8 cellular contexts compared by ENCODE assay signal in the genomic region with DNA sequence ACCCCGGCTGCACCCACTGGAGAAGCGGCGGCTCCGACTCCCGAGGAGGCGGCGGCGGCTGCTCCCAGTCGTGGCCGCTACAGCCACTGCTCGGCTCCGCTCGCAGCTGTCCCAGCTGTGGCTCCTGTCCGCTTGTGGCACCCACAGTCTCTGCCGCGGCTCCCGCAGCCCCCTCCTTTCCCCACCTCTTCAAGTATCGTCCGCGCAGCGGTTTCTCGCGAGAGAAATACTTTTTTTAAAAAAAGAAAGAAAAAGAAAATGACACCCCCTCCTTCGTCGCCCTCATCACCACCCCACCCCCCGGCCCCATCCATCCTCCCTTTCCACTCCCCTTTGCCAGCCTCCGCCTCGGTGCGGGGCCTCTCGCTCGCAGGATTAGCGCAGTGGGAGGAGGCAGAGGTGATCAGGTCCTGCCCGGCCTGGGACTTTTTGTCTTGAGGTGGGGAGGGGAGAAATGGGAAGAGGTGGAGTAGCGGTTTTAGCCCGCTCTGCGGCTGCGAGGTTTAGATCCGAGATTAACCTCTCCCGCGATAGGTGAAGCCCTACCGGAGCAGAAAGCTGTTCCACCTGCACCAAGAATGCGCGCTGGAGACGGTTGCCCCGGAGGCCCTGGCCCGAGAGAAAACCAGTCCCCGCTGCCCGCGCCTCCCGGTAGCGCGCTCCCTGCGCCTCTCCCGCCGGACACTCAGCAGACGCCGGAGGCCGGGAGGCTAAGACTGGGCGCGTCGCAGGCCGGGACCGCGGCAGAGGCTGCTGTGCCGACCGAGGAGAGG. TPM values are rescaled to one million over a fixed set of nuclear protein-coding genes. Genes with fewer than 3 reads are reported as not detected.
DNase-seq lines count a peak whose midpoint lies in the region; ATAC-seq and TF ChIP-seq lines count a peak whose summit lies in the region.

FBN1 (minus strand) TSS at position 152 of the 773 bp plus-strand sequence. CDS start 940 bp downstream, outside the sequence.

- H3K4me2 ChIP-seq in BLaER1: peak within 1 kb of the TSS; percentile 98

- H3K36me3 ChIP-seq in BLaER1: no peaks in the 10 kb centered on the region
- no peaks in the 10 kb centered on the region for H3K36me3 ChIP-seq in Panc1 (ENCODE audit: control insufficient read depth, insufficient read depth, low read length)

- peak within 1 kb of the TSS; percentile 33 for H3K4me3 Mint-ChIP-seq in stimulated activated effector memory CD8-positive, alpha-beta T cell treated with anti-CD3 and anti-CD28 coated beads, Interleukin-12 subunit alpha, Interleukin-12 subunit beta, amount 100 ng/mL, for 72 hours

- CTCF ChIA-PET in Panc1 (lab: Charles Lee): no interaction called here

- no peaks in the 10 kb centered on the region for H3K4me1 Mint-ChIP-seq in stimulated activated effector memory CD8-positive, alpha-beta T cell treated with anti-CD3 and anti-CD28 coated beads, Interleukin-12 subunit alpha, Interleukin-12 subunit beta, amount 100 ng/mL, for 72 hours

- ATAC-seq in GM18858 (IDR thresholded peaks at IDR 0.05; ENCODE audit: unreplicated experiment) (peak; percentile 40), HG02970 (IDR thresholded peaks at IDR 0.05; ENCODE audit: low FRiP score, unreplicated experiment) (peak; percentile 48), Panc1 (peak; percentile 76)
- ATAC-seq in stimulated activated effector memory CD8-positive, alpha-beta T cell treated with anti-CD3 and anti-CD28 coated beads, Interleukin-12 subunit alpha, Interleukin-12 subunit beta, amount 100 ng/mL, for 72 hours: peak; percentile 46

- H3K27me3 ChIP-seq in BLaER1 (peaks cover 58% of the 10 kb centered on the region), Panc1 (ENCODE audit: control insufficient read depth, insufficient read depth, low read length) (peaks cover 12% of the 10 kb centered on the region)

- intact Hi-C loops in Panc1 (cut with micrococcal nuclease; ENCODE audit: unreplicated experiment): loop anchor here (10.0 kb wide), 1 partner anchor 291 kb away; no protein-coding TSS in a partner anchor

- no peak within 1 kb of the TSS for H3K27ac Mint-ChIP-seq in stimulated activated effector memory CD8-positive, alpha-beta T cell treated with anti-CD3 and anti-CD28 coated beads, Interleukin-12 subunit alpha, Interleukin-12 subunit beta, amount 100 ng/mL, for 72 hours

- H3K27ac ChIP-seq in BLaER1: no peak within 1 kb of the TSS
- H3K27ac ChIP-seq in Panc1 (ENCODE audit: low read length): no peak within 1 kb of the TSS

- no peaks in the 10 kb centered on the region for H3K9me3 Mint-ChIP-seq in stimulated activated effector memory CD8-positive, alpha-beta T cell treated with anti-CD3 and anti-CD28 coated beads, Interleukin-12 subunit alpha, Interleukin-12 subunit beta, amount 100 ng/mL, for 72 hours

- peaks cover 20% of the 10 kb centered on the region for H3K4me1 ChIP-seq in BLaER1
- H3K4me1 ChIP-seq in Panc1 (ENCODE audit: control insufficient read depth, insufficient read depth, low read length): no peaks in the 10 kb centered on the region; the same call in 1 of the 2 replicates

- POLR2A ChIA-PET in Panc1 (lab: Charles Lee): no interaction called here

- H3K36me3 Mint-ChIP-seq in stimulated activated effector memory CD8-positive, alpha-beta T cell treated with anti-CD3 and anti-CD28 coated beads, Interleukin-12 subunit alpha, Interleukin-12 subunit beta, amount 100 ng/mL, for 72 hours: no peaks in the 10 kb centered on the region

- peaks cover 31% of the 10 kb centered on the region for H4K20me1 ChIP-seq in BLaER1

- H3K9ac ChIP-seq in BLaER1: no peak within 1 kb of the TSS

- TF ChIP-seq CTCF in Panc1 (IDR thresholded peaks at IDR 0.05): no peak

- DNase-seq in Panc1 (ENCODE audit: low read depth, low spot score) (no peak), dermis blood vessel endothelial cell (peak; percentile 90), left kidney (ENCODE audit: low read depth, low spot score) (peak; percentile 95), NCI-H1436 treated with DMSO at 0.1 percent for 48 hours (lab: John Stamatoyannopoulos, UW) (no peak)
- peak in 1 of 2 donors; percentile 53 for DNase-seq in stimulated activated effector memory CD8-positive, alpha-beta T cell treated with anti-CD3 and anti-CD28 coated beads, Interleukin-12 subunit alpha, Interleukin-12 subunit beta, amount 100 ng/mL, for 72 hours (ENCODE audit: low spot score in 2 of 2)

- BruUV-seq in Panc1 (replicated peaks; lab: Mats Ljungman, UMichigan): no TSS peak

- in situ Hi-C loops in Panc1 (cut with HindIII; ENCODE audit: low pct_unique_long_range_greater_than_20kb, low sequenced_read_pairs): no loop called here

- H3K9me3 ChIP-seq in BLaER1: no peaks in the 10 kb centered on the region
- no peaks in the 10 kb centered on the region for H3K9me3 ChIP-seq in Panc1 (ENCODE audit: control insufficient read depth, insufficient read depth, low read depth, low read length)

- peak within 1 kb of the TSS; percentile 71 for H3K4me3 ChIP-seq in BLaER1
- H3K4me3 ChIP-seq in Panc1 (ENCODE audit: low read depth in 2 of 2, low read length in 2 of 2): peak within 1 kb of the TSS; percentile 42 to 56

RNA-seq across cellular contexts. Expression of gene FBN1, which starts in this region (rescaled TPM):
- total RNA-seq in Panc1 (2021; ENCODE audit: unreplicated experiment) (0.46 TPM), dermis blood vessel endothelial cell (122 and 163 TPM in 2 replicates)
- polyA plus RNA-seq in Panc1 (2012; ENCODE audit: insufficient read length): 0.57 TPM

Comparison
In these comparisons a context has a peak if more than half of its experiments do, and no peak if none do; other contexts are left out.
1. RNA of gene FBN1 (total RNA-seq): 122 to 163 TPM in dermis blood vessel endothelial cell; 0.46 TPM in Panc1 (single experiment); every median in the first group is over 10 times any median in the second.
2. Peak in ATAC-seq and H3K4me3 ChIP-seq in Panc1; RNA of the gene not detected or under 1 TPM.
3. DNase-seq: peak in dermis blood vessel endothelial cell (single experiment) and left kidney (single experiment); none in Panc1 (single experiment) and NCI-H1436 treated with DMSO at 0.1 percent for 48 hours (single experiment).
4. Peak in every context shown above with its lines, with median percentiles within 50 percentile points of each other: ATAC-seq.